In genomic region chr3:112629425-112629824, GRCh38 we compare ENCODE assay signal across 8 cellular contexts. TPM values are rescaled to one million over a fixed set of nuclear protein-coding genes. Genes with fewer than 3 reads are reported as not detected.
DNase-seq lines count a peak whose midpoint lies in the region; ATAC-seq and TF ChIP-seq lines count a peak whose summit lies in the region.

No MANE protein-coding gene starts in this region.

- no peak for TF ChIP-seq POLR2A in GM18505 (IDR thresholded peaks at IDR 0.05; ENCODE audit: borderline replicate concordance, extremely low read depth, insufficient read depth, insufficient read length)

- DNase-seq in GDM1 (lab: John Stamatoyannopoulos, UW) (peak; percentile 47), NCI-H2196 (lab: John Stamatoyannopoulos, UW; ENCODE audit: unreplicated experiment) (peak; percentile 43), colonic mucosa (peak; percentile 40), omental fat pad (ENCODE audit: low spot score) (no peak), NCI-H526 (lab: John Stamatoyannopoulos, UW) (no peak)
- DNase-seq in stimulated activated CD8-positive, alpha-beta memory T cell treated with anti-CD3 and anti-CD28 coated beads, Interleukin-4, amount 100 ng/mL, for 48 hours, result no peak

- intact Hi-C loops in colonic mucosa (cut with DNase I), result no loop called here

- no peak overlapping the region for H3K4me3 ChIP-seq in colonic mucosa

- H3K27me3 ChIP-seq in colonic mucosa, result no peaks in the 10 kb centered on the region

- TF ChIP-seq CTCF in colonic mucosa (IDR thresholded peaks at IDR 0.05) (no peak), omental fat pad (IDR thresholded peaks at IDR 0.05) (no peak)

- H3K27ac ChIP-seq in colonic mucosa, result no peak overlapping the region

- no peak overlapping the region for H3K9ac ChIP-seq in colonic mucosa (ENCODE audit: low read depth in 2 of 2, low read length in 2 of 2)

- ATAC-seq in omental fat pad (ENCODE audit: low FRiP score) (peak; percentile 87), GM18505 (IDR thresholded peaks at IDR 0.05; ENCODE audit: unreplicated experiment) (no peak), GM19328 (IDR thresholded peaks at IDR 0.05; ENCODE audit: unreplicated experiment) (no peak)

- no peaks in the 10 kb centered on the region for H3K9me3 ChIP-seq in colonic mucosa

- no peaks in the 10 kb centered on the region for H3K36me3 ChIP-seq in colonic mucosa

- H3K4me1 ChIP-seq in colonic mucosa, result no peaks in the 10 kb centered on the region

RNA-seq across cellular contexts. Expression of gene CCDC80, which starts 11.5 kb away (rescaled TPM):
- total RNA-seq in colonic mucosa (10 to 100 TPM in 1 of 2 donors, 1 to 10 TPM in 1; 7.1 to 36.6 TPM), omental fat pad (100 to 1,000 TPM in 3 of 4 donors, 10 to 100 TPM in 1; 42.9 to 278 (median 225) TPM)

Comparison
In these comparisons a context has a peak if more than half of its experiments do, and no peak if none do; other contexts are left out.
1. DNase-seq: peak in GDM1 (single experiment), NCI-H2196 (single experiment) and colonic mucosa (single experiment); none in omental fat pad (single experiment), stimulated activated CD8-positive, alpha-beta memory T cell treated with anti-CD3 and anti-CD28 coated beads, Interleukin-4, amount 100 ng/mL, for 48 hours (single experiment) and NCI-H526 (0 of 2).